ENCODE assay signal across 1 cellular context in genomic region chr10:80158598-80159127, GRCh38.
TF ChIP-seq lines count a peak whose summit lies in the region.

No MANE protein-coding gene starts in this region.

TF ChIP-seq in K562, 482 proteins besides CTCF, POLR2A, EP300 and RAD21 (continued from another document and continues in another):
- TF ChIP-seq GTF3C2 (IDR thresholded peaks at IDR 0.05; ENCODE audit: borderline replicate concordance, extremely low read depth, insufficient read length) (no peak), AFF1 (IDR thresholded peaks at IDR 0.05; ENCODE audit: low read depth in 1 of 2, partially characterized antibody in 2 of 2) (peak in 1 of 2 experiments; percentile 34), TAL1 (IDR thresholded peaks at IDR 0.05) (no peak), MAFF (IDR thresholded peaks at IDR 0.05; ENCODE audit: low read length) (no peak), AFF4 (CRISPR knock-in tag; IDR thresholded peaks at IDR 0.05) (no peak), ZNF217 (CRISPR knock-in tag; IDR thresholded peaks at IDR 0.05) (no peak), ZNF174 (CRISPR knock-in tag; IDR thresholded peaks at IDR 0.05) (no peak), CBX5 (IDR thresholded peaks at IDR 0.05; ENCODE audit: borderline replicate concordance, low read depth) (no peak), TAF1 (IDR thresholded peaks at IDR 0.05; ENCODE audit: control insufficient read depth, extremely low read depth, insufficient read depth, low read length, severe bottlenecking) (peak; percentile 21), ZNF41 (CRISPR knock-in tag; conservative IDR thresholded peaks at IDR 0.05) (no peak), KDM1A (IDR thresholded peaks at IDR 0.05) (no peak), ZKSCAN8 (CRISPR knock-in tag; IDR thresholded peaks at IDR 0.05) (no peak), KLF6 (CRISPR knock-in tag; IDR thresholded peaks at IDR 0.05; ENCODE audit: borderline replicate concordance) (no peak), MEF2A (IDR thresholded peaks at IDR 0.05; ENCODE audit: control insufficient read depth, low read depth, low read length) (peak; percentile 88; the same call in 1 of the 2 replicates), NFATC3 (IDR thresholded peaks at IDR 0.05) (no peak), PTBP1 (IDR thresholded peaks at IDR 0.05; ENCODE audit: low read depth, low read length) (no peak), NFYB (IDR thresholded peaks at IDR 0.05; ENCODE audit: extremely low read depth, insufficient read length) (no peak), CBX3 (IDR thresholded peaks at IDR 0.05; ENCODE audit: borderline replicate concordance in 1 of 2, low read length in 2 of 2) (no peak; a peak in 1 of 3 replicates), PYGO2 (tag; IDR thresholded peaks at IDR 0.05) (no peak), BDP1 (IDR thresholded peaks at IDR 0.05; ENCODE audit: insufficient read depth, insufficient read length) (no peak), NFIC (IDR thresholded peaks at IDR 0.05) (peak; percentile 91), POLR3A (IDR thresholded peaks at IDR 0.05; ENCODE audit: borderline replicate concordance, extremely low read depth, insufficient read depth, insufficient read length) (no peak), CHD1 (IDR thresholded peaks at IDR 0.05; ENCODE audit: low read length) (no peak), ZNF830 (CRISPR knock-in tag; IDR thresholded peaks at IDR 0.05) (no peak), MAZ (CRISPR knock-in tag; conservative IDR thresholded peaks at IDR 0.05 in 1 of 2, IDR thresholded peaks at IDR 0.05 in 1 of 2) (peak; percentile 7 to 46; a peak in 1 of 4 replicates), HDAC2 (IDR thresholded peaks at IDR 0.05) (peak; percentile 67), PURB (CRISPR knock-in tag; IDR thresholded peaks at IDR 0.05; ENCODE audit: low read depth) (no peak), CBFB (CRISPR knock-in tag; IDR thresholded peaks at IDR 0.05) (no peak), E2F5 (CRISPR knock-in tag; IDR thresholded peaks at IDR 0.05) (no peak), ARID3A (IDR thresholded peaks at IDR 0.05; ENCODE audit: borderline replicate concordance, low read depth, low read length) (no peak), NCOA6 (IDR thresholded peaks at IDR 0.05) (no peak), ZNF518B (CRISPR knock-in tag; IDR thresholded peaks at IDR 0.05) (no peak), POLR2H (tag; IDR thresholded peaks at IDR 0.05; ENCODE audit: low read depth) (no peak), ZBTB1 (CRISPR knock-in tag; IDR thresholded peaks at IDR 0.05; ENCODE audit: borderline replicate concordance, low read depth) (no peak), MYBL2 (IDR thresholded peaks at IDR 0.05; ENCODE audit: low read depth) (no peak), MYBL2 (CRISPR knock-in tag; IDR thresholded peaks at IDR 0.05; ENCODE audit: borderline replicate concordance) (no peak), ZNF140 (CRISPR knock-in tag; IDR thresholded peaks at IDR 0.05) (no peak), IRF9 (tag; IDR thresholded peaks at IDR 0.05) (no peak), ZZZ3 (IDR thresholded peaks at IDR 0.05) (no peak), NCOA4 (IDR thresholded peaks at IDR 0.05; ENCODE audit: partially characterized antibody) (no peak), PHB2 (IDR thresholded peaks at IDR 0.05; ENCODE audit: low read depth) (no peak), CHD4 (IDR thresholded peaks at IDR 0.05; ENCODE audit: insufficient read depth, insufficient replicate concordance, low read depth, low read length, poor library complexity, severe bottlenecking) (no peak), WHSC1 (IDR thresholded peaks at IDR 0.05; ENCODE audit: low read length) (no peak)
- TF ChIP-seq, protein P1, sequence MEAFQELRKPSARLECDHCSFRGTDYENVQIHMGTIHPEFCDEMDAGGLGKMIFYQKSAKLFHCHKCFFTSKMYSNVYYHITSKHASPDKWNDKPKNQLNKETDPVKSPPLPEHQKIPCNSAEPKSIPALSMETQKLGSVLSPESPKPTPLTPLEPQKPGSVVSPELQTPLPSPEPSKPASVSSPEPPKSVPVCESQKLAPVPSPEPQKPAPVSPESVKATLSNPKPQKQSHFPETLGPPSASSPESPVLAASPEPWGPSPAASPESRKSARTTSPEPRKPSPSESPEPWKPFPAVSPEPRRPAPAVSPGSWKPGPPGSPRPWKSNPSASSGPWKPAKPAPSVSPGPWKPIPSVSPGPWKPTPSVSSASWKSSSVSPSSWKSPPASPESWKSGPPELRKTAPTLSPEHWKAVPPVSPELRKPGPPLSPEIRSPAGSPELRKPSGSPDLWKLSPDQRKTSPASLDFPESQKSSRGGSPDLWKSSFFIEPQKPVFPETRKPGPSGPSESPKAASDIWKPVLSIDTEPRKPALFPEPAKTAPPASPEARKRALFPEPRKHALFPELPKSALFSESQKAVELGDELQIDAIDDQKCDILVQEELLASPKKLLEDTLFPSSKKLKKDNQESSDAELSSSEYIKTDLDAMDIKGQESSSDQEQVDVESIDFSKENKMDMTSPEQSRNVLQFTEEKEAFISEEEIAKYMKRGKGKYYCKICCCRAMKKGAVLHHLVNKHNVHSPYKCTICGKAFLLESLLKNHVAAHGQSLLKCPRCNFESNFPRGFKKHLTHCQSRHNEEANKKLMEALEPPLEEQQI (IDR thresholded peaks at IDR 0.05), result no peak
